Comparison of ENCODE assay signal across 13 cellular contexts in genomic region chr11:117959438-117960149, GRCh38. TPM values are rescaled to one million over a fixed set of nuclear protein-coding genes. Genes with fewer than 3 reads are reported as not detected.
DNase-seq lines count a peak whose midpoint lies in the region; ATAC-seq and TF ChIP-seq lines count a peak whose summit lies in the region.
"Had no signal": no experiment of that assay in that cellular context is flagged by ENCODE, and none has a peak within 500 bp of the region (broad histone marks: within the 10 kb centered on the region; RNA-seq: fewer than 3 reads in every experiment).

No MANE protein-coding gene starts in this region.

- intact Hi-C loops in natural killer cell (cut with micrococcal nuclease): no loop called here

- H3K4me2 ChIP-seq in OCI-LY3 (ENCODE audit: low read length): peak overlapping the region; percentile 23
- no peak overlapping the region for H3K4me2 ChIP-seq in osteoblast (ENCODE audit: insufficient read depth, low read length)
- H3K4me2 ChIP-seq: PC-9 had no signal

- H3K4me3 ChIP-seq in OCI-LY3 (ENCODE audit: low read length) (0 out of 2 replicates have a peak overlapping the region, but pooled peaks have one; percentile 8), osteoblast (ENCODE audit: insufficient read depth, low read length) (no peak overlapping the region)
- H3K4me3 ChIP-seq: PC-9 had no signal

- H3K4me1 Mint-ChIP-seq in natural killer cell treated with Interleukin-12 subunit alpha and Interleukin-12 subunit beta and Interleukin-15 and Interleukin-18, amount 100 ng/mL, for 72 hours (ENCODE audit: low read depth in 2 of 2): peaks cover 22 to 29% of the 10 kb centered on the region in 2 donors
- peaks cover 27 to 40% of the 10 kb centered on the region in 2 donors for H3K4me1 Mint-ChIP-seq in natural killer cell
- H3K4me1 Mint-ChIP-seq in central memory CD8-positive, alpha-beta T cell: peaks cover 44% of the 10 kb centered on the region

- no peaks in the 10 kb centered on the region for H3K27me3 Mint-ChIP-seq in natural killer cell treated with Interleukin-12 subunit alpha and Interleukin-12 subunit beta and Interleukin-15 and Interleukin-18, amount 100 ng/mL, for 72 hours
- H3K27me3 Mint-ChIP-seq in natural killer cell (ENCODE audit: low read depth in 2 of 2): no peaks in the 10 kb centered on the region
- H3K27me3 Mint-ChIP-seq in central memory CD8-positive, alpha-beta T cell: no peaks in the 10 kb centered on the region

- H3K36me3 ChIP-seq in OCI-LY3 (replicated peaks; ENCODE audit: low read depth, low read length) (peaks cover 19% of the 10 kb centered on the region), osteoblast (ENCODE audit: insufficient read depth, low read length) (no peaks in the 10 kb centered on the region)

- H3K4me3 Mint-ChIP-seq in natural killer cell treated with Interleukin-12 subunit alpha and Interleukin-12 subunit beta and Interleukin-15 and Interleukin-18, amount 100 ng/mL, for 72 hours: peak overlapping the region; percentile 68
- no peak overlapping the region for H3K4me3 Mint-ChIP-seq in natural killer cell
- no peak overlapping the region for H3K4me3 Mint-ChIP-seq in central memory CD8-positive, alpha-beta T cell

- peaks cover 13% of the 10 kb centered on the region for H3K9me3 Mint-ChIP-seq in natural killer cell treated with Interleukin-12 subunit alpha and Interleukin-12 subunit beta and Interleukin-15 and Interleukin-18, amount 100 ng/mL, for 72 hours
- H3K9me3 Mint-ChIP-seq in natural killer cell: peaks cover 0 to 11% of the 10 kb centered on the region in 2 donors
- H3K9me3 Mint-ChIP-seq in central memory CD8-positive, alpha-beta T cell: peaks cover 17% of the 10 kb centered on the region

- H3K27ac ChIP-seq in OCI-LY3 (ENCODE audit: low read length) (peak overlapping the region; percentile 28; the same call in 1 of the 2 replicates), osteoblast (ENCODE audit: low read depth, low read length) (no peak overlapping the region)
- H3K27ac ChIP-seq: PC-9 had no signal

- no peak overlapping the region for H3K9ac ChIP-seq in OCI-LY3 (ENCODE audit: low read length)

- no peak overlapping the region for H2AFZ ChIP-seq in OCI-LY3 (ENCODE audit: low read depth, low read length)
- no peak overlapping the region for H2AFZ ChIP-seq in osteoblast (ENCODE audit: low read length)
- H2AFZ ChIP-seq: PC-9 had no signal

- H4K20me1 ChIP-seq in OCI-LY3 (ENCODE audit: insufficient read depth, low read length) (no peaks in the 10 kb centered on the region), osteoblast (ENCODE audit: insufficient read depth, low read length) (no peaks in the 10 kb centered on the region)

- no peaks in the 10 kb centered on the region for H3K27me3 ChIP-seq in OCI-LY3 (ENCODE audit: low read depth, low read length)
- H3K27me3 ChIP-seq in osteoblast (ENCODE audit: insufficient read depth, low read length): no peaks in the 10 kb centered on the region

- peaks cover 15% of the 10 kb centered on the region for H3K4me1 ChIP-seq in OCI-LY3 (ENCODE audit: low read length)
- H3K4me1 ChIP-seq in osteoblast (ENCODE audit: insufficient read depth, low read length): no peaks in the 10 kb centered on the region

- no peak for ATAC-seq in natural killer cell treated with Interleukin-12 subunit alpha and Interleukin-12 subunit beta and Interleukin-15 and Interleukin-18, amount 100 ng/mL, for 72 hours
- ATAC-seq in natural killer cell: no peak
- ATAC-seq in central memory CD8-positive, alpha-beta T cell (replicated peaks; ENCODE audit: extremely low read depth, poor library complexity, severe bottlenecking): no peak
- ATAC-seq in GM19395 (IDR thresholded peaks at IDR 0.05; ENCODE audit: unreplicated experiment): no peak

- H3K36me3 Mint-ChIP-seq in natural killer cell treated with Interleukin-12 subunit alpha and Interleukin-12 subunit beta and Interleukin-15 and Interleukin-18, amount 100 ng/mL, for 72 hours: peaks cover 35% of the 10 kb centered on the region
- peaks cover 32% of the 10 kb centered on the region for H3K36me3 Mint-ChIP-seq in natural killer cell
- peaks cover 2% of the 10 kb centered on the region for H3K36me3 Mint-ChIP-seq in central memory CD8-positive, alpha-beta T cell (ENCODE audit: insufficient read depth)

- H3K79me2 ChIP-seq in OCI-LY3 (ENCODE audit: low read length) (no peaks in the 10 kb centered on the region), osteoblast (ENCODE audit: insufficient read depth, low read length) (no peaks in the 10 kb centered on the region)

- TF ChIP-seq CTCF in natural killer cell (IDR thresholded peaks at IDR 0.05): no peak
- TF ChIP-seq CTCF in OCI-LY3 (IDR thresholded peaks at IDR 0.05; ENCODE audit: low read depth, low read length): no peak
- TF ChIP-seq CTCF in osteoblast (IDR thresholded peaks at IDR 0.05; ENCODE audit: extremely low read depth, low read depth, low read length): no peak

- peak overlapping the region; percentile 30 to 90 for H3K27ac Mint-ChIP-seq in natural killer cell treated with Interleukin-12 subunit alpha and Interleukin-12 subunit beta and Interleukin-15 and Interleukin-18, amount 100 ng/mL, for 72 hours
- H3K27ac Mint-ChIP-seq in natural killer cell: no peak overlapping the region
- H3K27ac Mint-ChIP-seq in central memory CD8-positive, alpha-beta T cell (ENCODE audit: low read depth): peak overlapping the region; percentile 9

- DNase-seq in natural killer cell treated with Interleukin-12 subunit alpha and Interleukin-12 subunit beta and Interleukin-15 and Interleukin-18, amount 100 ng/mL, for 72 hours (ENCODE audit: low spot score): no peak
- DNase-seq in natural killer cell (no peak), COLO829 (ENCODE audit: low spot score) (no peak), cerebellum (ENCODE audit: low spot score) (no peak), osteoblast (ENCODE audit: insufficient read length, low spot score, missing footprints) (no peak)
- no peak for DNase-seq in central memory CD8-positive, alpha-beta T cell (ENCODE audit: low spot score in 2 of 2)
- DNase-seq: effector CD8-positive, alpha-beta T cell; NCI-H2171 treated with DMSO at 0.1 percent for 48 hours; PC-9; stimulated activated CD4-positive, alpha-beta T cell treated with anti-CD3 and anti-CD28 coated beads, Interleukin-4, amount 100 ng/mL, for 1 hour; T1000 had no signal

- H3K9me3 ChIP-seq in OCI-LY3 (ENCODE audit: insufficient read depth, low read length) (0 out of 2 replicates have a peak, but pooled peaks cover 9% of the 10 kb centered on the region), osteoblast (ENCODE audit: low read depth, low read length) (no peaks in the 10 kb centered on the region)

RNA-seq across cellular contexts. Expression of gene IL10RA, which starts 26.6 kb away (rescaled TPM):
- total RNA-seq in natural killer cell treated with Interleukin-12 subunit alpha and Interleukin-12 subunit beta and Interleukin-15 and Interleukin-18, amount 100 ng/mL, for 72 hours: 10 to 100 TPM; 59.8 to 83.6 TPM
- total RNA-seq in natural killer cell: 100 to 1,000 TPM; 263 to 286 (median 268) TPM
- total RNA-seq in cerebellum: 3.0 TPM
- total RNA-seq in osteoblast: 1.1 TPM in 1 of 2 replicates, not detected in the other
- total RNA-seq: PC-9 had no signal

RNA-seq across cellular contexts. Expression of gene TMPRSS13, which starts 30.4 kb away (rescaled TPM):
- under 1 TPM; 0.19 to 0.36 TPM for total RNA-seq in natural killer cell treated with Interleukin-12 subunit alpha and Interleukin-12 subunit beta and Interleukin-15 and Interleukin-18, amount 100 ng/mL, for 72 hours
- total RNA-seq in natural killer cell (1 to 10 TPM; 1.6 to 1.8 (median 1.8) TPM), cerebellum (0.09 TPM), osteoblast (not detected in 2 replicates)

Comparison
In these comparisons a context has a peak if more than half of its experiments do, and no peak if none do; other contexts are left out.
1. H3K27ac Mint-ChIP-seq: peak in natural killer cell treated with Interleukin-12 subunit alpha and Interleukin-12 subunit beta and Interleukin-15 and Interleukin-18, amount 100 ng/mL, for 72 hours (2 of 2) and central memory CD8-positive, alpha-beta T cell (single experiment); none in natural killer cell (0 of 2).
2. RNA of gene IL10RA, which starts 26.6 kb away (total RNA-seq): 263 to 286 TPM in natural killer cell and 59.8 to 83.6 TPM in natural killer cell treated with Interleukin-12 subunit alpha and Interleukin-12 subunit beta and Interleukin-15 and Interleukin-18, amount 100 ng/mL, for 72 hours; 3.0 TPM in cerebellum (single experiment) and 1.1 TPM in osteoblast; every median in the first group is over 10 times any median in the second.